12 cellular contexts compared by ENCODE assay signal in the genomic region with DNA sequence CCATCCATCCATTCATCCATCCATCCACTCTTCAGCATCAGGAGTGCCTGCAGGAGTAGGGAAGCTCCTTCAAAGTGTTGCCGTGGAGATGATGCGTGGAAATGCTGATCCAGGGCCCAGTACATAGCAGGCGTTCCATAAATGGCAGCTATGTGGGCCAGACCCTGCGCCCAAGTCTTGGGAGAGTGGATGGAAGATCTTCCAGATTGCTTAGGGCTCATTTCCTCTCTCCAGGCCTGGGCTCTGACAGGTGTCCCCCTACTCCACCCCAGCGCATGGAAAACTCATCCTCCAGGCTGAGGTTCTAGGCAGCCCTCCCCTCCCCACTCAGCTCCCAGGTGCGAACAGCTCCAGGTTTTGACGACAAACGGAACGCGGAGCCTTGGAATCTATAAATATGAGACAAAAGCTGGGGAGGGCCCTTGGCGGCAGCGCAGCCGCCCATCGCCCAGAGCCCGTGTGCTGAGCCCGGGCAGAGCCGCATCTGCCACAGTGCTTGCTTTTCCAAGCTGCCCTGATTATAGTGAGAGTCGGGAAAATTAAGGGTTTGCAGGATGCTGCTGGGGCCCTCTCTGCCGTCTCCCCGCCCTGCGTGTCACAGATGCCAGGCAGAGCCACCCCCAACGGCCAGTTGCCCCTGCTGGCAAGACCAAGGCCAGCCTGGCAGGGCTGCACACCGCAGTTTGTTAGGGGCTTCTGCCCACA. TPM values are rescaled to one million over a fixed set of nuclear protein-coding genes. Genes with fewer than 3 reads are reported as not detected.
DNase-seq lines count a peak whose midpoint lies in the region; ATAC-seq and TF ChIP-seq lines count a peak whose summit lies in the region.
"Had no signal": no experiment of that assay in that cellular context is flagged by ENCODE, and none has a peak within 500 bp of the region (broad histone marks: within the 10 kb centered on the region; RNA-seq: fewer than 3 reads in every experiment).

No MANE protein-coding gene starts in this region.

- H3K27ac Mint-ChIP-seq in T-helper 2 cell treated with Interferon-gamma antibody and Interleukin-4, amounts not matched to agents 5 μg/mL and 100 μg/mL, for 36 hours: no peak overlapping the region
- H3K27ac Mint-ChIP-seq in chondrocyte (ENCODE audit: unreplicated experiment) (no peak overlapping the region), osteocyte (ENCODE audit: unreplicated experiment) (no peak overlapping the region)
- no peak overlapping the region for H3K27ac Mint-ChIP-seq in stimulated activated naive B cell treated with anti-CD40 and anti-IgM and Interleukin-4, amounts not matched to agents 10 μg/mL and 1 μg/mL and 100 μg/mL, for 72 hours
- H3K27ac Mint-ChIP-seq: dendritic cell treated with granulocyte-macrophage colony-stimulating factor and Interleukin-4, amounts not matched to agents 40 ng/mL and 50 ng/mL, for 4 days had no signal

- POLR2A ChIA-PET in HEK293 (lab: Yijun Ruan, JAX): no interaction called here

- TF ChIP-seq CTCF in HEK293 (tag by site-specific recombination; IDR thresholded peaks at IDR 0.05): no peak
- no peak for TF ChIP-seq CTCF in chondrocyte (IDR thresholded peaks at IDR 0.05)
- no peak for TF ChIP-seq CTCF in osteocyte (IDR thresholded peaks at IDR 0.05)

- H3K36me3 Mint-ChIP-seq in T-helper 2 cell treated with Interferon-gamma antibody and Interleukin-4, amounts not matched to agents 5 μg/mL and 100 μg/mL, for 36 hours (ENCODE audit: low read depth): no peaks in the 10 kb centered on the region
- H3K36me3 Mint-ChIP-seq in chondrocyte (ENCODE audit: low read depth) (no peaks in the 10 kb centered on the region), osteocyte (ENCODE audit: unreplicated experiment) (no peaks in the 10 kb centered on the region)
- H3K36me3 Mint-ChIP-seq in stimulated activated naive B cell treated with anti-CD40 and anti-IgM and Interleukin-4, amounts not matched to agents 10 μg/mL and 1 μg/mL and 100 μg/mL, for 72 hours: no peaks in the 10 kb centered on the region

- ATAC-seq in stimulated activated naive B cell treated with anti-CD40 and anti-IgM and Interleukin-4, amounts not matched to agents 10 μg/mL and 1 μg/mL and 100 μg/mL, for 72 hours (replicated peaks): no peak

- H3K4me3 ChIP-seq in HEK293 (ENCODE audit: low read depth, low read length): no peak overlapping the region

- H3K9me3 ChIP-seq in HEK293 (ENCODE audit: control insufficient read depth, insufficient read depth, low read depth, low read length): no peaks in the 10 kb centered on the region

- H3K4me1 Mint-ChIP-seq in T-helper 2 cell treated with Interferon-gamma antibody and Interleukin-4, amounts not matched to agents 5 μg/mL and 100 μg/mL, for 36 hours (ENCODE audit: low read depth): peaks cover 3% of the 10 kb centered on the region
- H3K4me1 Mint-ChIP-seq in chondrocyte (ENCODE audit: low read depth): peaks cover 11% of the 10 kb centered on the region
- peaks cover 2% of the 10 kb centered on the region for H3K4me1 Mint-ChIP-seq in osteocyte (ENCODE audit: unreplicated experiment)
- H3K4me1 Mint-ChIP-seq in stimulated activated naive B cell treated with anti-CD40 and anti-IgM and Interleukin-4, amounts not matched to agents 10 μg/mL and 1 μg/mL and 100 μg/mL, for 72 hours: peaks cover 0 to 8% of the 10 kb centered on the region in 2 donors

- CTCF ChIA-PET in HEK293 (lab: Yijun Ruan, JAX): no interaction called here

- H3K27me3 Mint-ChIP-seq in T-helper 2 cell treated with Interferon-gamma antibody and Interleukin-4, amounts not matched to agents 5 μg/mL and 100 μg/mL, for 36 hours (ENCODE audit: low read depth): peaks cover 22% of the 10 kb centered on the region
- peaks cover 1% of the 10 kb centered on the region for H3K27me3 Mint-ChIP-seq in chondrocyte (ENCODE audit: low read depth)
- H3K27me3 Mint-ChIP-seq in osteocyte (ENCODE audit: unreplicated experiment): no peaks in the 10 kb centered on the region
- peaks cover 31 to 47% of the 10 kb centered on the region in 2 donors for H3K27me3 Mint-ChIP-seq in stimulated activated naive B cell treated with anti-CD40 and anti-IgM and Interleukin-4, amounts not matched to agents 10 μg/mL and 1 μg/mL and 100 μg/mL, for 72 hours

- H3K9me3 Mint-ChIP-seq in T-helper 2 cell treated with Interferon-gamma antibody and Interleukin-4, amounts not matched to agents 5 μg/mL and 100 μg/mL, for 36 hours: no peaks in the 10 kb centered on the region
- H3K9me3 Mint-ChIP-seq in chondrocyte (ENCODE audit: low read depth) (no peaks in the 10 kb centered on the region), osteocyte (ENCODE audit: unreplicated experiment) (no peaks in the 10 kb centered on the region)
- H3K9me3 Mint-ChIP-seq in stimulated activated naive B cell treated with anti-CD40 and anti-IgM and Interleukin-4, amounts not matched to agents 10 μg/mL and 1 μg/mL and 100 μg/mL, for 72 hours: no peaks in the 10 kb centered on the region
- H3K9me3 Mint-ChIP-seq: dendritic cell treated with granulocyte-macrophage colony-stimulating factor and Interleukin-4, amounts not matched to agents 40 ng/mL and 50 ng/mL, for 4 days had no signal

- H3K4me3 Mint-ChIP-seq in T-helper 2 cell treated with Interferon-gamma antibody and Interleukin-4, amounts not matched to agents 5 μg/mL and 100 μg/mL, for 36 hours: peak overlapping the region; percentile 73
- H3K4me3 Mint-ChIP-seq in chondrocyte (ENCODE audit: unreplicated experiment): peak overlapping the region; percentile 33
- peak overlapping the region; percentile 53 for H3K4me3 Mint-ChIP-seq in osteocyte (ENCODE audit: unreplicated experiment)
- H3K4me3 Mint-ChIP-seq in stimulated activated naive B cell treated with anti-CD40 and anti-IgM and Interleukin-4, amounts not matched to agents 10 μg/mL and 1 μg/mL and 100 μg/mL, for 72 hours: peak overlapping the region in 1 of 2 donors; percentile 58

- H3K27ac ChIP-seq in HEK293 (ENCODE audit: extremely low read depth, low read depth, low read length): no peak overlapping the region
- H3K27ac ChIP-seq: GM23248 had no signal

- DNase-seq in T-helper 2 cell treated with Interferon-gamma antibody and Interleukin-4, amounts not matched to agents 5 μg/mL and 100 μg/mL, for 36 hours (ENCODE audit: low spot score): no peak
- no peak for DNase-seq in T-helper 2 cell
- peak; percentile 89 for DNase-seq in chondrocyte (ENCODE audit: low spot score)
- DNase-seq in osteocyte (ENCODE audit: extremely low spot score, unreplicated experiment): no peak
- DNase-seq in stimulated activated naive B cell treated with anti-CD40 and anti-IgM and Interleukin-4, amounts not matched to agents 10 μg/mL and 1 μg/mL and 100 μg/mL, for 72 hours: no peak
- no peak for DNase-seq in iPS-NIHi7 (ENCODE audit: extremely low spot score)
- no peak for DNase-seq in mucosa of gallbladder (ENCODE audit: low spot score)
- DNase-seq: IMR-90, NCI-H2029 had no signal

- no peaks in the 10 kb centered on the region for H3K36me3 ChIP-seq in HEK293 (ENCODE audit: control insufficient read depth in 2 of 2, insufficient read depth in 1 of 2, low read length in 2 of 2)

- no peaks in the 10 kb centered on the region for H3K4me1 ChIP-seq in HEK293 (ENCODE audit: control insufficient read depth, insufficient read depth, low read length)

TF ChIP-seq in HEK293, 187 proteins besides CTCF, POLR2A, EP300 and RAD21:
- TF ChIP-seq ZNF37A (tag by site-specific recombination; IDR thresholded peaks at IDR 0.05) (no peak), ZNF670 (tag by site-specific recombination; IDR thresholded peaks at IDR 0.05; ENCODE audit: low read depth) (no peak), ZBTB17 (tag by site-specific recombination; IDR thresholded peaks at IDR 0.05) (peak; percentile 39; the same call in 1 of the 2 replicates), ZNF132 (tag by site-specific recombination; IDR thresholded peaks at IDR 0.05; ENCODE audit: borderline replicate concordance) (no peak), ZNF529 (tag by site-specific recombination; IDR thresholded peaks at IDR 0.05; ENCODE audit: insufficient replicate concordance) (no peak), MZF1 (tag by site-specific recombination; IDR thresholded peaks at IDR 0.05; ENCODE audit: borderline replicate concordance) (no peak), KLF7 (tag by site-specific recombination; IDR thresholded peaks at IDR 0.05; ENCODE audit: borderline replicate concordance) (no peak), ZNF155 (tag by site-specific recombination; IDR thresholded peaks at IDR 0.05) (no peak), ZBTB20 (tag by site-specific recombination; IDR thresholded peaks at IDR 0.05) (no peak), ZBTB21 (tag by site-specific recombination; IDR thresholded peaks at IDR 0.05) (no peak), ZNF366 (tag by site-specific recombination; conservative IDR thresholded peaks at IDR 0.05) (peak; percentile 22; the same call in 1 of the 2 replicates)
- TF ChIP-seq, protein P1, sequence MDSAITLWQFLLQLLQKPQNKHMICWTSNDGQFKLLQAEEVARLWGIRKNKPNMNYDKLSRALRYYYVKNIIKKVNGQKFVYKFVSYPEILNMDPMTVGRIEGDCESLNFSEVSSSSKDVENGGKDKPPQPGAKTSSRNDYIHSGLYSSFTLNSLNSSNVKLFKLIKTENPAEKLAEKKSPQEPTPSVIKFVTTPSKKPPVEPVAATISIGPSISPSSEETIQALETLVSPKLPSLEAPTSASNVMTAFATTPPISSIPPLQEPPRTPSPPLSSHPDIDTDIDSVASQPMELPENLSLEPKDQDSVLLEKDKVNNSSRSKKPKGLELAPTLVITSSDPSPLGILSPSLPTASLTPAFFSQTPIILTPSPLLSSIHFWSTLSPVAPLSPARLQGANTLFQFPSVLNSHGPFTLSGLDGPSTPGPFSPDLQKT (IDR thresholded peaks at IDR 0.05; ENCODE audit: borderline replicate concordance, low read depth, low read length): no peak

RNA-seq across cellular contexts. Expression of a gene that starts 1.6 kb away (rescaled TPM):
- 5.1 to 6.5 TPM (median 6.5 TPM) in 3 replicates for total RNA-seq in chondrocyte
- 7.0 and 8.5 TPM in 2 replicates for total RNA-seq in osteocyte
- 4.5 TPM for total RNA-seq in mucosa of gallbladder
